9 cellular contexts compared by ENCODE assay signal in the genomic region with DNA sequence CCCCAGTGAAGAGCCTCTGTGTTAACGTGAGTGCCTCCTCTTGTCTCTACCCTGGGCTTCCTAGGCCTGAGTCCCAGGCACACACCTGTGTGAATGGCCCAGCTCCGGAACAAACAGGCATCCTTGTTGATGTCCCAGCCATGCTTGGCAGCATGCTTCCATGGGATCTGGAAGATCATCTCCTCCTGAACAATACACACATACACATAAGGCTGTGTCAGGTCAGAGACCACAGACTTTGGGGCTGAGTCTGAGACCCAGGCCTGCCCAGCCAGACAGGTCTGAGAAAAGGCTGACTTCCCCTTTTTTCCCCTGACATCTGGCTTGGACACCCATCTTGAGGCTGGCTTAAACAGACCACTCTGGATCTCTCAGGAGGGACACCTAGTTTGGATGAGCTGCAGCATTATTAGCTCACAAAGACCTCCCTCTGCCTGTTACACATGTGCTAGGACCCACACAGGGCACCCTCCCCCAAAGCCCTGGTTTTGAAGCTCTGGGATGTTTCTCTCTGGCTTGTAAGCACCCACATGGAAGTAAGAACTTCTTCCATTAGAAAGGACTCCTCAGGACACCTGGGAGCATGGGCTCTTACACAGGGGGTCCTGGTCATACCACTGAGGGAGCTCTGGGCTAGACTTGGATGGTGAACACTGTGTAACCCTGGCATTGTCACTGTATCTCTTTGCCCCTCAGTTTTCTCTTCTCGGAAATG. TPM values are rescaled to one million over a fixed set of nuclear protein-coding genes. Genes with fewer than 3 reads are reported as not detected.
DNase-seq lines count a peak whose midpoint lies in the region; ATAC-seq and TF ChIP-seq lines count a peak whose summit lies in the region.
"Had no signal": no experiment of that assay in that cellular context is flagged by ENCODE, and none has a peak within 500 bp of the region (broad histone marks: within the 10 kb centered on the region; RNA-seq: fewer than 3 reads in every experiment).

No MANE protein-coding gene starts in this region.

- ATAC-seq in T-helper 17 cell (no peak), GM18520 (IDR thresholded peaks at IDR 0.05; ENCODE audit: unreplicated experiment) (no peak)
- no peak for ATAC-seq in stimulated activated effector memory CD8-positive, alpha-beta T cell treated with anti-CD3 and anti-CD28 coated beads, Interleukin-12 subunit alpha, Interleukin-12 subunit beta, amount 100 ng/mL, for 72 hours

- H3K9me3 ChIP-seq in T-helper 17 cell (ENCODE audit: control insufficient read depth, low read length, poor library complexity, severe bottlenecking) (no peaks in the 10 kb centered on the region), endocrine pancreas (ENCODE audit: control insufficient read depth, low read length) (no peaks in the 10 kb centered on the region)

- H3K27me3 ChIP-seq in endocrine pancreas (ENCODE audit: control insufficient read depth, insufficient read depth, low read length) = no peaks in the 10 kb centered on the region

- H3K27me3 Mint-ChIP-seq in T-helper 17 cell = no peaks in the 10 kb centered on the region

- TF ChIP-seq CTCF in GM20000 (IDR thresholded peaks at IDR 0.05; ENCODE audit: extremely low read depth, missing control alignments) = no peak

- H3K4me1 Mint-ChIP-seq in T-helper 17 cell = peaks cover 58% of the 10 kb centered on the region
- H3K4me1 Mint-ChIP-seq in stimulated activated effector memory CD8-positive, alpha-beta T cell treated with anti-CD3 and anti-CD28 coated beads, Interleukin-12 subunit alpha, Interleukin-12 subunit beta, amount 100 ng/mL, for 72 hours = peaks cover 76% of the 10 kb centered on the region

- H3K4me3 ChIP-seq in endocrine pancreas (ENCODE audit: control insufficient read depth, insufficient read depth, low read length) = peak overlapping the region; percentile 72

- H3K36me3 ChIP-seq in endocrine pancreas (ENCODE audit: control insufficient read depth, insufficient read depth, low read length) = peaks cover 3% of the 10 kb centered on the region

- H3K4me3 Mint-ChIP-seq in T-helper 17 cell = peak overlapping the region; percentile 95
- peak overlapping the region; percentile 92 for H3K4me3 Mint-ChIP-seq in stimulated activated effector memory CD8-positive, alpha-beta T cell treated with anti-CD3 and anti-CD28 coated beads, Interleukin-12 subunit alpha, Interleukin-12 subunit beta, amount 100 ng/mL, for 72 hours

- DNase-seq in GM20000 (ENCODE audit: low spot score) (peak; percentile 41), T-helper 17 cell (peak in 2 of 3 donors; percentile 4 to 7), hippocampal formation (lab: John Stamatoyannopoulos, UW) (no peak), SW480 (ENCODE audit: low spot score) (no peak), kidney tubule cell (ENCODE audit: low spot score) (no peak)
- DNase-seq in stimulated activated effector memory CD8-positive, alpha-beta T cell treated with anti-CD3 and anti-CD28 coated beads, Interleukin-12 subunit alpha, Interleukin-12 subunit beta, amount 100 ng/mL, for 72 hours (ENCODE audit: low spot score in 2 of 2) = peak in 1 of 2 donors; percentile 59
- DNase-seq: occipital lobe had no signal

- no peaks in the 10 kb centered on the region for H3K9me3 Mint-ChIP-seq in stimulated activated effector memory CD8-positive, alpha-beta T cell treated with anti-CD3 and anti-CD28 coated beads, Interleukin-12 subunit alpha, Interleukin-12 subunit beta, amount 100 ng/mL, for 72 hours

- H3K27ac Mint-ChIP-seq in T-helper 17 cell = peak overlapping the region; percentile 100
- H3K27ac Mint-ChIP-seq in stimulated activated effector memory CD8-positive, alpha-beta T cell treated with anti-CD3 and anti-CD28 coated beads, Interleukin-12 subunit alpha, Interleukin-12 subunit beta, amount 100 ng/mL, for 72 hours = peak overlapping the region; percentile 97

- no peak overlapping the region for H3K9ac ChIP-seq in endocrine pancreas (ENCODE audit: control insufficient read depth, insufficient read depth, low read length)

- peaks cover 9% of the 10 kb centered on the region for H3K4me1 ChIP-seq in endocrine pancreas (ENCODE audit: control insufficient read depth, insufficient read depth, low read length)

- peaks cover 14% of the 10 kb centered on the region for H3K36me3 Mint-ChIP-seq in T-helper 17 cell (ENCODE audit: low read depth)
- H3K36me3 Mint-ChIP-seq in stimulated activated effector memory CD8-positive, alpha-beta T cell treated with anti-CD3 and anti-CD28 coated beads, Interleukin-12 subunit alpha, Interleukin-12 subunit beta, amount 100 ng/mL, for 72 hours = peaks cover 92% of the 10 kb centered on the region

RNA-seq across cellular contexts. Expression of a gene that starts 2.6 kb away (rescaled TPM):
- 100 to 1,000 TPM; 590 to 639 TPM for total RNA-seq in T-helper 17 cell

RNA-seq across cellular contexts. Expression of a gene that starts 55.3 kb away (rescaled TPM):
- total RNA-seq in T-helper 17 cell = not detected
- total RNA-seq: occipital lobe had no signal

Comparison
In these comparisons a context has a peak if more than half of its experiments do, and no peak if none do; other contexts are left out.
1. DNase-seq: peak in GM20000 (single experiment) and T-helper 17 cell (2 of 3); none in hippocampal formation (0 of 2), SW480 (single experiment) and kidney tubule cell (single experiment).